ENCODE assay signal across 21 cellular contexts in genomic region chr20:53945478-53945877, GRCh38.
"Had no signal": no experiment of that assay in that cellular context is flagged by ENCODE, and none has a peak within 500 bp of the region (broad histone marks: within the 10 kb centered on the region; RNA-seq: fewer than 3 reads in every experiment).

No MANE protein-coding gene starts in this region.

- H3K4me3 ChIP-seq: colonic mucosa, esophagus squamous epithelium, gastrocnemius medialis, heart right ventricle, left lung, lower lobe of right lung had no signal

- H3K4me3 Mint-ChIP-seq: dendritic cell treated with granulocyte-macrophage colony-stimulating factor and Interleukin-4, amounts not matched to agents 40 ng/mL and 50 ng/mL, for 4 days had no signal

- H3K27me3 Mint-ChIP-seq: dendritic cell treated with granulocyte-macrophage colony-stimulating factor and Interleukin-4, amounts not matched to agents 40 ng/mL and 50 ng/mL, for 4 days had no signal

- H3K27ac ChIP-seq: colonic mucosa, esophagus squamous epithelium, gastrocnemius medialis, heart right ventricle, left lung, lower lobe of right lung had no signal

- ATAC-seq: gastrocnemius medialis, heart right ventricle, left cardiac atrium, left lung, left ventricle myocardium superior, lower lobe of right lung had no signal

- H3K27ac Mint-ChIP-seq: dendritic cell treated with granulocyte-macrophage colony-stimulating factor and Interleukin-4, amounts not matched to agents 40 ng/mL and 50 ng/mL, for 4 days had no signal

- FAIRE-seq: endothelial cell of umbilical vein, islet of Langerhans, keratinocyte had no signal

- DNase-seq: colonic mucosa; cortex of kidney; effector memory CD4-positive, alpha-beta T cell; esophagus squamous epithelium; foreskin fibroblast; foreskin melanocyte; gastrocnemius medialis; glutamatergic neuron; head of caudate nucleus; heart right ventricle; hippocampal formation; left cardiac atrium; left lung; left ventricle myocardium superior; lower lobe of right lung; mesendoderm; midbrain had no signal

- H3K9me3 ChIP-seq: colonic mucosa, esophagus squamous epithelium, gastrocnemius medialis, heart right ventricle, left lung, lower lobe of right lung had no signal

- H3K36me3 ChIP-seq: colonic mucosa, esophagus squamous epithelium, gastrocnemius medialis, heart right ventricle, left lung, lower lobe of right lung had no signal

- H3K9me3 Mint-ChIP-seq: dendritic cell treated with granulocyte-macrophage colony-stimulating factor and Interleukin-4, amounts not matched to agents 40 ng/mL and 50 ng/mL, for 4 days had no signal

- H3K27me3 ChIP-seq: colonic mucosa, esophagus squamous epithelium, gastrocnemius medialis, heart right ventricle, left lung had no signal
